15 cellular contexts compared by ENCODE assay signal in the genomic region with DNA sequence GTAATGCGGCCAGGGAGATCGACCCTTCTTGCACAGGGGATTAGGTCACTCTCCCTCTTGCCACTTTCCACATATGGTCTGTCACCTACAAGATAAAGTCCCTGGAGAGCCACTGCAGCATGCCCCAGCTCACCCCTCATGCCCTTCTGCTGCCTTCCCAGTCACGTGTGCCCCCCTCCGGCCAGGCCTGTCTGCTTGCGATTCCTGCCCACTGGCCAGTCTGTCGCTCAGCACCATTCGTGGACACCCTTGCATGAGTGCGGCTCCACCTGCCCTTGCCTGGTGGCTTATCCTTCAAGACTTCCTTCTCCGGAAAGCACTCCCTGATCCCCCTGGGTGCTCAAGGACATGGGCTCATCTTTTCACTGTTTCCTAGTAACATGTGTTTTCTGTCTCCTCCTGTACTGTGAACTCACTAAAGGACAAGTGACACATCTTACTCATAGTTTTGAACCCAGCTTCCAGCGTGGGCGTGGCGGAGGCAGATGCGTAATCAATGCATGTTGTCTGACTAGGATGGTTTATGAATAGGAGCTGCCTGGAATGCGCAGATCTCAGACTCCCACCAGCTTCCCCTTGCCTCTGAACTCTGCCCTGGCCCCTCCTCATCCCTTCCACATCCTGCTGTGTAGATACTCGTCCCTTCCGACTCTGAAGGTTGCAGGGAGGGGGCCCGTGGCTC. TPM values are rescaled to one million over a fixed set of nuclear protein-coding genes. Genes with fewer than 3 reads are reported as not detected.
DNase-seq lines count a peak whose midpoint lies in the region; ATAC-seq and TF ChIP-seq lines count a peak whose summit lies in the region.
"Had no signal": no experiment of that assay in that cellular context is flagged by ENCODE, and none has a peak within 500 bp of the region (broad histone marks: within the 10 kb centered on the region; RNA-seq: fewer than 3 reads in every experiment).

No MANE protein-coding gene starts in this region.

- no peak for ATAC-seq in GM18909 (IDR thresholded peaks at IDR 0.05; ENCODE audit: poor library complexity, unreplicated experiment)
- no peak for ATAC-seq in GM21619 (IDR thresholded peaks at IDR 0.05; ENCODE audit: unreplicated experiment)

- peak overlapping the region; percentile 5 for H3K27ac Mint-ChIP-seq in T-helper 1 cell treated with Interleukin-12 subunit alpha and Interleukin-12 subunit beta and Interleukin-4 antibody, amounts not matched to agents 30 μg/mL and 1 μg/mL, for 36 hours
- peak overlapping the region in 3 of 7 donors; percentile 10 to 69 (median 36) for H3K27ac Mint-ChIP-seq in CD14-positive monocyte
- H3K27ac Mint-ChIP-seq: memory B cell had no signal

- peak overlapping the region; percentile 36 for H3K9ac ChIP-seq in fibroblast of lung (ENCODE audit: insufficient read depth, low read length)

- H3K4me2 ChIP-seq in fibroblast of lung (ENCODE audit: extremely low read depth, insufficient read depth, low read length), result peak overlapping the region; percentile 15

- no peak for DNase-seq in T-helper 1 cell
- DNase-seq in T1000 (lab: John Stamatoyannopoulos, UW), result peak; percentile 54
- DNase-seq in fibroblast of lung (ENCODE audit: low read depth in 2 of 2), result peak; percentile 54 to 78
- DNase-seq in stimulated activated CD4-positive, alpha-beta T cell treated with anti-CD3 and anti-CD28 coated beads, Interleukin-1b, Interleukin-23, amount 100 ng/mL, for 48 hours, result peak; percentile 78
- no peak for DNase-seq in CD14-positive monocyte (ENCODE audit: low spot score)
- DNase-seq: Kasumi-1, NCI-H510A treated with DMSO at 0.1 percent for 48 hours, small intestine, transverse colon had no signal

- TF ChIP-seq CTCF in fibroblast of lung (conservative IDR thresholded peaks at IDR 0.05 in 1 of 2, IDR thresholded peaks at IDR 0.05 in 1 of 2; ENCODE audit: low read depth in 1 of 2, low read length in 2 of 2), result no peak
- no peak for TF ChIP-seq CTCF in CD14-positive monocyte (IDR thresholded peaks at IDR 0.05)

- peak overlapping the region; percentile 60 for H3K27ac ChIP-seq in fibroblast of lung (ENCODE audit: insufficient read depth, low read length)
- H3K27ac ChIP-seq: 22Rv1, transverse colon had no signal

- no peaks in the 10 kb centered on the region for H3K27me3 Mint-ChIP-seq in T-helper 1 cell treated with Interleukin-12 subunit alpha and Interleukin-12 subunit beta and Interleukin-4 antibody, amounts not matched to agents 30 μg/mL and 1 μg/mL, for 36 hours (ENCODE audit: low read depth)
- H3K27me3 Mint-ChIP-seq in CD14-positive monocyte (ENCODE audit: low read depth in 3 of 3), result peaks cover 0 to 6% (median 6%) of the 10 kb centered on the region in 3 donors
- H3K27me3 Mint-ChIP-seq: memory B cell had no signal

- peaks cover 37% of the 10 kb centered on the region for H3K4me1 Mint-ChIP-seq in T-helper 1 cell treated with Interleukin-12 subunit alpha and Interleukin-12 subunit beta and Interleukin-4 antibody, amounts not matched to agents 30 μg/mL and 1 μg/mL, for 36 hours (ENCODE audit: low read depth)
- peaks cover 49% of the 10 kb centered on the region for H3K4me1 Mint-ChIP-seq in CD14-positive monocyte

- H3K36me3 Mint-ChIP-seq in T-helper 1 cell treated with Interleukin-12 subunit alpha and Interleukin-12 subunit beta and Interleukin-4 antibody, amounts not matched to agents 30 μg/mL and 1 μg/mL, for 36 hours (ENCODE audit: low read depth), result peaks cover 3% of the 10 kb centered on the region
- H3K36me3 Mint-ChIP-seq in CD14-positive monocyte, result peaks cover 0 to 2% of the 10 kb centered on the region in 2 donors
- H3K36me3 Mint-ChIP-seq: brain, memory B cell had no signal

- no peak overlapping the region for H3K4me3 ChIP-seq in fibroblast of lung (replicated peaks in 1 of 4; ENCODE audit: control extremely low read depth in 1 of 4, insufficient read depth in 1 of 4, low read depth in 3 of 4, low read length in 4 of 4)
- H3K4me3 ChIP-seq: transverse colon had no signal

- peak overlapping the region; percentile 8 for H3K4me3 Mint-ChIP-seq in T-helper 1 cell treated with Interleukin-12 subunit alpha and Interleukin-12 subunit beta and Interleukin-4 antibody, amounts not matched to agents 30 μg/mL and 1 μg/mL, for 36 hours
- H3K4me3 Mint-ChIP-seq in CD14-positive monocyte, result peak overlapping the region in 1 of 2 donors; percentile 39
- H3K4me3 Mint-ChIP-seq: brain, memory B cell had no signal

- no peaks in the 10 kb centered on the region for H4K20me1 ChIP-seq in fibroblast of lung (ENCODE audit: control insufficient read depth, extremely low read depth, insufficient read depth, low read length)

- H3K9me3 ChIP-seq in fibroblast of lung (ENCODE audit: control insufficient read depth, insufficient read depth, low read depth, low read length), result no peaks in the 10 kb centered on the region
- H3K9me3 ChIP-seq: transverse colon had no signal

- no peaks in the 10 kb centered on the region for H3K36me3 ChIP-seq in fibroblast of lung (ENCODE audit: control insufficient read depth, insufficient read depth, low read length)
- H3K36me3 ChIP-seq: transverse colon had no signal

- no peaks in the 10 kb centered on the region for H3K27me3 ChIP-seq in fibroblast of lung (ENCODE audit: control insufficient read depth, insufficient read depth, low read length)
- H3K27me3 ChIP-seq: transverse colon had no signal

- H3K9me3 Mint-ChIP-seq in T-helper 1 cell treated with Interleukin-12 subunit alpha and Interleukin-12 subunit beta and Interleukin-4 antibody, amounts not matched to agents 30 μg/mL and 1 μg/mL, for 36 hours, result no peaks in the 10 kb centered on the region
- no peaks in the 10 kb centered on the region for H3K9me3 Mint-ChIP-seq in CD14-positive monocyte
- H3K9me3 Mint-ChIP-seq: memory B cell had no signal

- H3K4me1 ChIP-seq in fibroblast of lung (ENCODE audit: control insufficient read depth, extremely low read depth, insufficient read depth, low read length), result peaks cover 10% of the 10 kb centered on the region

- no peaks in the 10 kb centered on the region for H3K79me2 ChIP-seq in fibroblast of lung (ENCODE audit: control insufficient read depth, insufficient read depth, low read length)

- H2AFZ ChIP-seq in fibroblast of lung (ENCODE audit: low read length), result peak overlapping the region; percentile 6

- intact Hi-C loops in CD14-positive monocyte (cut with micrococcal nuclease), result no loop called here

RNA-seq across cellular contexts. Expression of gene NT5DC4, which starts 7.8 kb away (rescaled TPM):
- not detected in 2 replicates for total RNA-seq in fibroblast of lung
- polyA plus RNA-seq in fibroblast of lung (not detected in 2 replicates), CD14-positive monocyte (not detected)
- not detected in 2 replicates for polyA plus RNA-seq in fibroblast of lung (2012)
- polyA minus RNA-seq in fibroblast of lung (ENCODE audit: low replicate concordance), result not detected in 2 replicates
- total RNA-seq: transverse colon had no signal

RNA-seq across cellular contexts. Expression of gene CKAP2L, which starts 51.4 kb away (rescaled TPM):
- total RNA-seq in fibroblast of lung, result 0.26 and 3.0 TPM in 2 replicates
- polyA plus RNA-seq in fibroblast of lung, result 4.4 and 14.5 TPM in 2 replicates
- 2.9 and 11.9 TPM in 2 replicates for polyA plus RNA-seq in fibroblast of lung (2012)
- 2.7 TPM in 1 of 2 replicates, not detected in the other for polyA minus RNA-seq in fibroblast of lung (ENCODE audit: low replicate concordance)
- under 1 TPM; 0.04 to 0.24 TPM for polyA plus RNA-seq in CD14-positive monocyte

Comparison
In these comparisons a context has a peak if more than half of its experiments do, and no peak if none do; other contexts are left out.
1. DNase-seq: peak in T1000 (single experiment), fibroblast of lung (2 of 2) and stimulated activated CD4-positive, alpha-beta T cell treated with anti-CD3 and anti-CD28 coated beads, Interleukin-1b, Interleukin-23, amount 100 ng/mL, for 48 hours (single experiment); none in T-helper 1 cell (0 of 5) and CD14-positive monocyte (single experiment).